13 cellular contexts compared by ENCODE assay signal in the genomic region with DNA sequence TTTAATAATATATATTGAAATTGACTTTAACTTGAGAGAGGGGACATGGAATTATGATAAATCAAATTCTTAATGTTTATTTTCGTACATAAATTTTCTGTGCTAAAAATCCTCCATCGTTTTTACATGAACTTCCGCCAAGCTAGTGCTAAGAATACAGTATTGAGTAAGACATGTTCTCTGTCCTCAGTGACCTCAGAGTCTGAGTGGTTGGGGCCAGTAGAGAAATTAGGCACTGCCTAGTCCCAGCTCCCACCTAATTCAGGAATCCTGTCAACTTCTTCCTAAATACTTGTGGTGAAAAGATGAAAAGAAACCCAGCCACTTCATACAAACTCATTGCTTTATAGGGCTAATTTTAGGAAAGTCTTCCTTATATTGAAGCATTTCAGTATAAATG.
A peak's percentile ranks its signal among the peaks of the same experiment; 100 is the strongest.
DNase-seq lines count a peak whose midpoint lies in the region; ATAC-seq, FAIRE-seq and TF ChIP-seq lines count a peak whose summit lies in the region.
"Had no signal": no experiment of that assay in that cellular context is flagged by ENCODE, and none has a peak within 500 bp of the region (broad histone marks: within the 10 kb centered on the region; RNA-seq: fewer than 3 reads in every experiment).

No MANE protein-coding gene starts in this region.

- H3K9me3 ChIP-seq in right lobe of liver = no peaks in the 10 kb centered on the region
- H3K9me3 ChIP-seq in HepG2 (ENCODE audit: low read length) = no peaks in the 10 kb centered on the region
- no peaks in the 10 kb centered on the region for H3K9me3 ChIP-seq in astrocyte (ENCODE audit: insufficient read depth, low read depth, low read length)
- H3K9me3 ChIP-seq: pancreas, testis had no signal

- no peak overlapping the region for H3K4me3 ChIP-seq in right lobe of liver
- H3K4me3 ChIP-seq in HepG2 (replicated peaks in 1 of 3; ENCODE audit: insufficient read depth in 1 of 3, low read depth in 2 of 3, low read length in 3 of 3) = no peak overlapping the region
- H3K4me3 ChIP-seq in astrocyte (ENCODE audit: insufficient read depth, low read depth, low read length) = no peak overlapping the region
- H3K4me3 ChIP-seq: coronary artery, pancreas, testis had no signal

- H3K4me1 ChIP-seq in right lobe of liver (peaks cover 0 to 7% (median 0%) of the 10 kb centered on the region in 4 donors), HepG2 (ENCODE audit: insufficient read depth, low read length) (no peaks in the 10 kb centered on the region), astrocyte (ENCODE audit: insufficient read depth, low read length) (peaks cover 11% of the 10 kb centered on the region)
- H3K4me1 ChIP-seq: pancreas had no signal

- H3K4me2 ChIP-seq in HepG2 (ENCODE audit: low read depth, low read length) (no peak overlapping the region), astrocyte (ENCODE audit: low read length) (no peak overlapping the region)

- no peak for FAIRE-seq in HepG2 (lab: Jason Lieb, UNC)
- no peak for FAIRE-seq in astrocyte (lab: Jason Lieb, UNC)

- no peak for TF ChIP-seq RAD21 in HepG2 (CRISPR knock-in tag; IDR thresholded peaks at IDR 0.05)

- H3K9ac ChIP-seq in HepG2 (ENCODE audit: insufficient read depth, low read depth, low read length) = no peak overlapping the region
- no peak overlapping the region for H3K9ac ChIP-seq in astrocyte (ENCODE audit: low read length)

- no peak overlapping the region for H3K27ac Mint-ChIP-seq in astrocyte (ENCODE audit: unreplicated experiment)
- H3K27ac Mint-ChIP-seq: activated CD4-positive, alpha-beta T cell treated with anti-CD3 and anti-CD28 coated beads for 36 hours; activated naive CD8-positive, alpha-beta T cell treated with anti-CD3 and anti-CD28 coated beads, Interleukin-2, amount 10 ng/mL, durations not matched to agents 7 days and 5 days had no signal

- BruUV-seq in HepG2 (replicated peaks; lab: Mats Ljungman, UMichigan) = no TSS peak

- peak; percentile 72 to 84 (median 79) for ATAC-seq in right lobe of liver
- ATAC-seq in HepG2 = no peak
- ATAC-seq in left ventricle myocardium superior = peak; percentile 88
- no peak for ATAC-seq in HG03045 (IDR thresholded peaks at IDR 0.05; ENCODE audit: unreplicated experiment)

- H3K36me3 Mint-ChIP-seq in astrocyte (ENCODE audit: low read depth, unreplicated experiment) = no peaks in the 10 kb centered on the region
- H3K36me3 Mint-ChIP-seq: activated naive CD8-positive, alpha-beta T cell treated with anti-CD3 and anti-CD28 coated beads, Interleukin-2, amount 10 ng/mL, durations not matched to agents 7 days and 5 days had no signal

- H3K36me3 ChIP-seq in right lobe of liver = no peaks in the 10 kb centered on the region
- no peaks in the 10 kb centered on the region for H3K36me3 ChIP-seq in HepG2 (replicated peaks in 1 of 2; ENCODE audit: control insufficient read depth in 1 of 2, insufficient read depth in 2 of 2, low read length in 2 of 2)
- peaks cover 3% of the 10 kb centered on the region for H3K36me3 ChIP-seq in astrocyte (ENCODE audit: insufficient read depth, low read length)
- H3K36me3 ChIP-seq: pancreas had no signal

- no peak for TF ChIP-seq EP300 in HepG2 (IDR thresholded peaks at IDR 0.05; ENCODE audit: low read depth in 2 of 2, low read length in 2 of 2)
- TF ChIP-seq EP300 in HepG2 (CRISPR knock-in tag; IDR thresholded peaks at IDR 0.05; ENCODE audit: borderline replicate concordance) = no peak

- no peak overlapping the region for H3K27ac ChIP-seq in right lobe of liver
- H3K27ac ChIP-seq in HepG2 (ENCODE audit: extremely low read length, insufficient read depth, low read length) = no peak overlapping the region
- H3K27ac ChIP-seq in astrocyte (ENCODE audit: low read depth, low read length) = no peak overlapping the region
- H3K27ac ChIP-seq: coronary artery, pancreas, testis had no signal

- WGBS in right lobe of liver (ENCODE audit: insufficient coverage, low coverage, low lambda C conversion rate, missing lambda C conversion rate) = 12% methylated on average over 3 of the region's 3 CpGs
- WGBS in HepG2 (ENCODE audit: low lambda C conversion rate) = 25% methylated on average over 3 of the region's 3 CpGs

- no peak for TF ChIP-seq POLR2A in right lobe of liver (IDR thresholded peaks at IDR 0.05)
- TF ChIP-seq POLR2A in HepG2 (IDR thresholded peaks at IDR 0.05; ENCODE audit: insufficient read depth in 1 of 2, low read depth in 2 of 2, low read length in 2 of 2) = no peak

- peaks cover 25% of the 10 kb centered on the region for H3K4me1 Mint-ChIP-seq in astrocyte (ENCODE audit: low read depth, unreplicated experiment)
- H3K4me1 Mint-ChIP-seq: activated CD4-positive, alpha-beta T cell treated with anti-CD3 and anti-CD28 coated beads for 36 hours had no signal

- H3K79me2 ChIP-seq in HepG2 (ENCODE audit: insufficient read depth, low read length) (no peaks in the 10 kb centered on the region), astrocyte (ENCODE audit: insufficient read depth, low read length) (no peaks in the 10 kb centered on the region)

- no peaks in the 10 kb centered on the region for H3K9me3 Mint-ChIP-seq in astrocyte (ENCODE audit: unreplicated experiment)
- H3K9me3 Mint-ChIP-seq: activated naive CD8-positive, alpha-beta T cell treated with anti-CD3 and anti-CD28 coated beads, Interleukin-2, amount 10 ng/mL, durations not matched to agents 7 days and 5 days had no signal

- TF ChIP-seq CTCF in right lobe of liver (IDR thresholded peaks at IDR 0.05) = no peak
- no peak for TF ChIP-seq CTCF in HepG2 (CRISPR knock-in tag; IDR thresholded peaks at IDR 0.05)
- TF ChIP-seq CTCF in astrocyte (IDR thresholded peaks at IDR 0.05; ENCODE audit: insufficient read depth, low read depth, low read length) = no peak

- DNase-seq in right lobe of liver = no peak
- no peak for DNase-seq in HepG2 (ENCODE audit: low spot score)
- peak; percentile 34 for DNase-seq in astrocyte (ENCODE audit: low read depth)
- no peak for DNase-seq in left ventricle myocardium superior
- no peak for DNase-seq in RKO (ENCODE audit: low spot score)
- no peak for DNase-seq in COR-L47 (lab: John Stamatoyannopoulos, UW)
- no peak for DNase-seq in putamen (ENCODE audit: low spot score)

- in situ Hi-C loops in HepG2 (cut with HindIII; ENCODE audit: extremely low pct_ligation_motif_present, low pct_unique_long_range_greater_than_20kb) = loop anchor here (10.0 kb wide), 2 partner anchors 679 to 939 kb away; partner anchors contain the start of gene STAG1

- H3K4me3 Mint-ChIP-seq in astrocyte (ENCODE audit: unreplicated experiment) = peak overlapping the region; percentile 4
- H3K4me3 Mint-ChIP-seq: activated CD4-positive, alpha-beta T cell treated with anti-CD3 and anti-CD28 coated beads for 36 hours; activated naive CD8-positive, alpha-beta T cell treated with anti-CD3 and anti-CD28 coated beads, Interleukin-2, amount 10 ng/mL, durations not matched to agents 7 days and 5 days had no signal

- H3K27me3 Mint-ChIP-seq in astrocyte (ENCODE audit: low read depth, unreplicated experiment) = no peaks in the 10 kb centered on the region
- H3K27me3 Mint-ChIP-seq: activated CD4-positive, alpha-beta T cell treated with anti-CD3 and anti-CD28 coated beads for 36 hours had no signal

- intact Hi-C loops in right lobe of liver (cut with DNase I) (loop anchor here in 1 of 2 donors (10.0 kb wide), 1 partner anchor 679 kb away; the partner anchor contains the start of gene STAG1), HepG2 (cut with micrococcal nuclease; ENCODE audit: unreplicated experiment) (loop anchor here (1.0 to 10.0 kb wide), 7 partner anchors 116 to 1616 kb away; partner anchors contain the start of genes NCK1 and PCCB), left ventricle myocardium superior (cut with micrococcal nuclease) (loop anchor here (10.0 kb wide), 2 partner anchors 669 to 939 kb away; no protein-coding TSS in a partner anchor)

- H4K20me1 ChIP-seq in HepG2 (ENCODE audit: insufficient read depth, low read length) = no peaks in the 10 kb centered on the region
- H4K20me1 ChIP-seq in astrocyte (ENCODE audit: insufficient read depth, low read length) = no peaks in the 10 kb centered on the region

- H2AFZ ChIP-seq in HepG2 (ENCODE audit: low read length) = no peak overlapping the region
- no peak overlapping the region for H2AFZ ChIP-seq in astrocyte (ENCODE audit: low read depth, low read length)

- POLR2A ChIA-PET in HepG2 (lab: Yijun Ruan, JAX) = interaction anchor here (1.3 kb wide), 1 partner anchor 676 kb away, joined by 4 read pairs; the partner anchor contains the start of gene STAG1

- H3K27me3 ChIP-seq in right lobe of liver = no peaks in the 10 kb centered on the region
- no peaks in the 10 kb centered on the region; a peak in 1 of 5 replicates for H3K27me3 ChIP-seq in HepG2 (ENCODE audit: control insufficient read depth in 1 of 2, insufficient read depth in 2 of 2, low read length in 2 of 2)
- H3K27me3 ChIP-seq in astrocyte (ENCODE audit: insufficient read depth, low read length) = no peaks in the 10 kb centered on the region
- H3K27me3 ChIP-seq: pancreas, testis had no signal

- CTCF ChIA-PET in HepG2 (lab: Yijun Ruan, JAX; ENCODE audit: low intra/inter-chr PET ratio, low total read pairs) = interaction anchor here (0.6 to 1.7 kb wide), 4 partner anchors 351 to 957 kb away, joined by 3 to 12 read pairs (median 6); partner anchors contain the start of gene STAG1

TF ChIP-seq in HepG2, 621 proteins besides CTCF, POLR2A, EP300 and RAD21 (continues in another document):
- TF ChIP-seq ZKSCAN5 (CRISPR knock-in tag; IDR thresholded peaks at IDR 0.05) (no peak), ZNF589 (CRISPR knock-in tag; conservative IDR thresholded peaks at IDR 0.05) (no peak), MED1 (CRISPR knock-in tag; IDR thresholded peaks at IDR 0.05) (no peak), ZNF75D (CRISPR knock-in tag; IDR thresholded peaks at IDR 0.05; ENCODE audit: borderline replicate concordance) (no peak), ZMYM3 (CRISPR knock-in tag; IDR thresholded peaks at IDR 0.05) (no peak), FIP1L1 (IDR thresholded peaks at IDR 0.05; ENCODE audit: borderline replicate concordance, insufficient read depth, low read depth, low read length) (no peak), ZNF776 (CRISPR knock-in tag; IDR thresholded peaks at IDR 0.05) (no peak), ZNF614 (CRISPR knock-in tag; IDR thresholded peaks at IDR 0.05; ENCODE audit: borderline replicate concordance) (no peak)
- TF ChIP-seq, protein P1, sequence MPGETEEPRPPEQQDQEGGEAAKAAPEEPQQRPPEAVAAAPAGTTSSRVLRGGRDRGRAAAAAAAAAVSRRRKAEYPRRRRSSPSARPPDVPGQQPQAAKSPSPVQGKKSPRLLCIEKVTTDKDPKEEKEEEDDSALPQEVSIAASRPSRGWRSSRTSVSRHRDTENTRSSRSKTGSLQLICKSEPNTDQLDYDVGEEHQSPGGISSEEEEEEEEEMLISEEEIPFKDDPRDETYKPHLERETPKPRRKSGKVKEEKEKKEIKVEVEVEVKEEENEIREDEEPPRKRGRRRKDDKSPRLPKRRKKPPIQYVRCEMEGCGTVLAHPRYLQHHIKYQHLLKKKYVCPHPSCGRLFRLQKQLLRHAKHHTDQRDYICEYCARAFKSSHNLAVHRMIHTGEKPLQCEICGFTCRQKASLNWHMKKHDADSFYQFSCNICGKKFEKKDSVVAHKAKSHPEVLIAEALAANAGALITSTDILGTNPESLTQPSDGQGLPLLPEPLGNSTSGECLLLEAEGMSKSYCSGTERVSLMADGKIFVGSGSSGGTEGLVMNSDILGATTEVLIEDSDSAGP (CRISPR knock-in tag; IDR thresholded peaks at IDR 0.05; ENCODE audit: borderline replicate concordance) = no peak

Comparison
In these comparisons a context has a peak if more than half of its experiments do, and no peak if none do; other contexts are left out.
1. ATAC-seq: peak in right lobe of liver (4 of 4) and left ventricle myocardium superior (single experiment); none in HepG2 (single experiment) and HG03045 (single experiment).